ENCODE assay signal across 28 cellular contexts in genomic region chr3:78647735-78648134, GRCh38.
DNase-seq lines count a peak whose midpoint lies in the region; ATAC-seq and TF ChIP-seq lines count a peak whose summit lies in the region.
"Had no signal": no experiment of that assay in that cellular context is flagged by ENCODE, and none has a peak within 500 bp of the region (broad histone marks: within the 10 kb centered on the region; RNA-seq: fewer than 3 reads in every experiment).

No MANE protein-coding gene starts in this region.

- intact Hi-C loops in heart left ventricle (cut with DNase I): loop anchor here in 3 of 10 donors (5.0 to 10.0 kb wide), 4 partner anchors 1393 to 1613 kb away; no protein-coding TSS in a partner anchor
- intact Hi-C loops in gastrocnemius medialis (cut with DNase I; ENCODE audit: low total_unique reads): no loop called here

- no peaks in the 10 kb centered on the region for H3K27me3 ChIP-seq in cardiac muscle cell
- H3K27me3 ChIP-seq in heart left ventricle: no peaks in the 10 kb centered on the region
- no peaks in the 10 kb centered on the region for H3K27me3 ChIP-seq in brain microvascular endothelial cell (replicated peaks)
- H3K27me3 ChIP-seq in foreskin keratinocyte: no peaks in the 10 kb centered on the region
- no peaks in the 10 kb centered on the region for H3K27me3 ChIP-seq in gastrocnemius medialis
- H3K27me3 ChIP-seq: BLaER1 treated with 17β-estradiol and CSF1 and Interleukin-3, amounts not matched to agents 10 nM and 100 nM; left lung; neutrophil; vagina had no signal

- ATAC-seq in heart left ventricle (no peak), foreskin keratinocyte (peak; percentile 59), gastrocnemius medialis (no peak)
- ATAC-seq: A549, left lung, mucosa of descending colon, T-helper 17 cell had no signal

- peaks cover 15% of the 10 kb centered on the region for H3K4me1 ChIP-seq in cardiac muscle cell (ENCODE audit: low read depth)
- H3K4me1 ChIP-seq in heart left ventricle: peaks cover 0 to 10% (median 0%) of the 10 kb centered on the region in 12 donors
- H3K4me1 ChIP-seq in foreskin keratinocyte: peaks cover 24% of the 10 kb centered on the region
- no peaks in the 10 kb centered on the region for H3K4me1 ChIP-seq in gastrocnemius medialis
- H3K4me1 ChIP-seq: A549, vagina had no signal

- no peak overlapping the region for H3K4me3 ChIP-seq in cardiac muscle cell
- H3K4me3 ChIP-seq in heart left ventricle: no peak overlapping the region
- no peak overlapping the region for H3K4me3 ChIP-seq in brain microvascular endothelial cell (ENCODE audit: low read depth, low read length)
- no peak overlapping the region for H3K4me3 ChIP-seq in gastrocnemius medialis
- H3K4me3 ChIP-seq: A549; BLaER1 treated with 17β-estradiol and CSF1 and Interleukin-3, amounts not matched to agents 10 nM and 100 nM; left lung; mucosa of descending colon; vagina had no signal

- WGBS in heart left ventricle, 4 donors: 48 to 57% (median 48%) methylated on average over 2 of the region's 2 CpGs

- H3K36me3 ChIP-seq in cardiac muscle cell (peaks cover 8% of the 10 kb centered on the region), heart left ventricle (peaks cover 0 to 12% (median 0%) of the 10 kb centered on the region in 9 donors), brain microvascular endothelial cell (replicated peaks) (no peaks in the 10 kb centered on the region), gastrocnemius medialis (no peaks in the 10 kb centered on the region)
- H3K36me3 ChIP-seq: left lung, neutrophil, vagina had no signal

- in situ Hi-C loops in brain microvascular endothelial cell (cut with HindIII; ENCODE audit: low pct_ligation_motif_present, low sequenced_read_pairs) (no loop called here), gastrocnemius medialis (cut with MboI; ENCODE audit: low sequenced_read_pairs in 4 of 4) (loop anchor here in 1 of 4 donors (25.0 kb wide), 1 partner anchor 1610 kb away; the partner anchor contains the start of gene ROBO2)

- TF ChIP-seq CTCF in cardiac muscle cell (IDR thresholded peaks at IDR 0.05; ENCODE audit: low read depth, low read length) (no peak), heart left ventricle (IDR thresholded peaks at IDR 0.05) (no peak), brain microvascular endothelial cell (IDR thresholded peaks at IDR 0.05; ENCODE audit: low read depth, low read length, missing control alignments) (no peak), foreskin keratinocyte (conservative IDR thresholded peaks at IDR 0.05) (no peak), gastrocnemius medialis (IDR thresholded peaks at IDR 0.05 in 4 of 5, conservative IDR thresholded peaks at IDR 0.05 in 1 of 5) (no peak)

- H3K9me3 ChIP-seq in cardiac muscle cell (ENCODE audit: low read depth) (no peaks in the 10 kb centered on the region), heart left ventricle (no peaks in the 10 kb centered on the region), gastrocnemius medialis (no peaks in the 10 kb centered on the region)
- H3K9me3 ChIP-seq: A549; BLaER1 treated with 17β-estradiol and CSF1 and Interleukin-3, amounts not matched to agents 10 nM and 100 nM; left lung; mucosa of descending colon; neutrophil; vagina had no signal

- H3K27ac ChIP-seq in cardiac muscle cell: peak overlapping the region; percentile 25
- H3K27ac ChIP-seq in heart left ventricle: no peak overlapping the region
- peak overlapping the region; percentile 7 for H3K27ac ChIP-seq in brain microvascular endothelial cell
- H3K27ac ChIP-seq in foreskin keratinocyte: no peak overlapping the region
- no peak overlapping the region for H3K27ac ChIP-seq in gastrocnemius medialis
- H3K27ac ChIP-seq: A549, HL-60, left lung, neutrophil, vagina, VCaP had no signal

- peak in 1 of 2 donors; percentile 12 for DNase-seq in cardiac muscle cell (ENCODE audit: low read depth in 1 of 2, low spot score in 1 of 2)
- DNase-seq in heart left ventricle: no peak
- peak; percentile 61 for DNase-seq in brain microvascular endothelial cell
- DNase-seq in foreskin keratinocyte: peak; percentile 45 to 65
- DNase-seq in SKM-1 (lab: John Stamatoyannopoulos, UW; ENCODE audit: unreplicated experiment): no peak
- DNase-seq in NCI-H2171 (lab: John Stamatoyannopoulos, UW): no peak
- no peak for DNase-seq in gastrocnemius medialis
- DNase-seq in NCI-H446 (lab: John Stamatoyannopoulos, UW): no peak
- DNase-seq: activated CD4-positive, alpha-beta T cell treated with anti-CD3 and anti-CD28 coated beads, Interleukin-2, amount 50 U/mL, for 48 hours; activated naive CD4-positive, alpha-beta T cell treated with anti-CD3 and anti-CD28 coated beads for 36 hours; activated T-cell treated with anti-CD3 and anti-CD28 coated beads for 4 hours; aorta; DMS 273 treated with DMSO at 0.1 percent for 48 hours; left lung; MM.1S; mucosa of descending colon; NCI-H1694 treated with DMSO at 0.1 percent for 48 hours; NCI-H526; Right ventricle myocardium superior; stimulated activated CD4-positive, alpha-beta T cell treated with anti-CD3 and anti-CD28 coated beads, Interleukin-12 subunit alpha, Interleukin-12 subunit beta, amount 100 ng/mL, for 4 hours; stimulated activated CD8-positive, alpha-beta memory T cell treated with anti-CD3 and anti-CD28 coated beads, Interleukin-4, amount 100 ng/mL, for 48 hours; T-helper 17 cell had no signal

- TF ChIP-seq POLR2A in heart left ventricle (IDR thresholded peaks at IDR 0.05) (no peak), gastrocnemius medialis (IDR thresholded peaks at IDR 0.05) (no peak)

Comparison
In these comparisons a context has a peak if more than half of its experiments do, and no peak if none do; other contexts are left out.
1. H3K27ac ChIP-seq: peak in cardiac muscle cell (single experiment) and brain microvascular endothelial cell (single experiment); none in heart left ventricle (0 of 12), foreskin keratinocyte (single experiment) and gastrocnemius medialis (0 of 4).
2. DNase-seq: peak in brain microvascular endothelial cell (single experiment) and foreskin keratinocyte (2 of 2); none in heart left ventricle (0 of 5), SKM-1 (single experiment), NCI-H2171 (single experiment), gastrocnemius medialis (0 of 2) and NCI-H446 (0 of 2).